11 cellular contexts compared by ENCODE assay signal in the genomic region with DNA sequence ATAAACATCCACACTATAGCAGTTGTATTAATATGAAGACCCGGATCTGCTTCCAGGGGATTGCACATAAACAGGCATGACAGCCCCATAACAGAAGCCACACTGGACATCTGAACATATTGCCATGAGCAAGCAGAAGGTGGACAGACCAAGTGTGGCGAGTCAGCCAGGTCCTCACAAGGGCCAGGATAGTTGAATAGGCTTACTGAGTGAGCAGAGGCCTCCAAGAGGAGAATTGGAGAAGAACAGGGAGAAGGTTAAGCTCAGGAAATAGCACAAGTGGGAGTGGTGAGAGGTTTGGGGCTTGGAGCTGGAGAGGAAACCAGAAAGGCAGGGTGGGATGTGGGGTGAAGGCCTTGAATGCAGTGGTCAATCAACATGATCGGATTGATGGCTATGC. TPM values are rescaled to one million over a fixed set of nuclear protein-coding genes. Genes with fewer than 3 reads are reported as not detected.
A peak's percentile ranks its signal among the peaks of the same experiment; 100 is the strongest.
DNase-seq lines count a peak whose midpoint lies in the region; ATAC-seq lines count a peak whose summit lies in the region.
"Had no signal": no experiment of that assay in that cellular context is flagged by ENCODE, and none has a peak within 500 bp of the region (broad histone marks: within the 10 kb centered on the region; RNA-seq: fewer than 3 reads in every experiment).

No MANE protein-coding gene starts in this region.

- peak; percentile 20 for DNase-seq in ACHN
- peak; percentile 25 to 31 for DNase-seq in HAP-1 (ENCODE audit: low spot score in 2 of 2)
- DNase-seq in SK-MEL-5 (ENCODE audit: low read depth, low spot score), result peak; percentile 59
- DNase-seq in glomerular visceral epithelial cell (ENCODE audit: extremely low spot score), result peak; percentile 25
- no peak for DNase-seq in activated gamma-delta T cell treated with Interleukin-2 at 50 U/mL for 16 hours
- no peak for DNase-seq in HUDEP-2 (lab: John Stamatoyannopoulos, UW; ENCODE audit: unreplicated experiment in 76 of 76)
- DNase-seq in T1000 (lab: John Stamatoyannopoulos, UW), result no peak
- DNase-seq: activated T-cell treated with anti-CD3 and anti-CD28 coated beads, Interleukin-2, amount 50 U/mL, for 48 hours; CD8-positive, alpha-beta T cell; NCI-H2227 treated with DMSO at 0.1 percent for 48 hours had no signal

- peaks cover 10% of the 10 kb centered on the region for H3K36me3 ChIP-seq in HAP-1 (replicated peaks)

- H3K4me3 ChIP-seq in HAP-1, result no peak overlapping the region

- ATAC-seq in HG03432 (IDR thresholded peaks at IDR 0.05; ENCODE audit: unreplicated experiment), result no peak
- ATAC-seq: CD8-positive, alpha-beta T cell had no signal

- peaks cover 6% of the 10 kb centered on the region for H3K4me1 ChIP-seq in HAP-1

- no peaks in the 10 kb centered on the region for H3K27me3 ChIP-seq in HAP-1 (ENCODE audit: low read depth)

- H3K9me3 ChIP-seq in HAP-1, result no peaks in the 10 kb centered on the region

- in situ Hi-C loops in ACHN (cut with HindIII; ENCODE audit: low pct_ligation_motif_present, low pct_unique_long_range_greater_than_20kb, low sequenced_read_pairs) (no loop called here), HAP-1 (cut with MboI; ENCODE audit: low sequenced_read_pairs) (no loop called here), SK-MEL-5 (cut with HindIII; ENCODE audit: low pct_unique_long_range_greater_than_20kb, low sequenced_read_pairs) (no loop called here)

RNA-seq across cellular contexts. Expression of a gene that starts 10.8 kb away (rescaled TPM):
- total RNA-seq in SK-MEL-5 (2014; rRNA removed; shearing (Covaris generic)), result 2.2 and 2.5 TPM in 2 replicates
- 16.3 and 18.4 TPM in 2 replicates for polyA plus RNA-seq in SK-MEL-5 (2015; cell fraction: cytosol; rRNA removed)
- 3.5 and 4.0 TPM in 2 replicates for polyA plus RNA-seq in SK-MEL-5 (2015; cell fraction: nucleus; rRNA removed)

RNA-seq across cellular contexts. Expression of a gene that starts 31.5 kb away (rescaled TPM):
- 5.1 and 5.4 TPM in 2 replicates for total RNA-seq in SK-MEL-5 (2014; rRNA removed; shearing (Covaris generic))
- polyA plus RNA-seq in SK-MEL-5 (2015; cell fraction: cytosol; rRNA removed), result 5.6 and 8.3 TPM in 2 replicates
- polyA plus RNA-seq in SK-MEL-5 (2015; cell fraction: nucleus; rRNA removed), result 16.9 and 20.0 TPM in 2 replicates

Comparison
In these comparisons a context has a peak if more than half of its experiments do, and no peak if none do; other contexts are left out.
1. DNase-seq: peak in ACHN (single experiment), HAP-1 (2 of 2), SK-MEL-5 (single experiment) and glomerular visceral epithelial cell (single experiment); none in activated gamma-delta T cell treated with Interleukin-2 at 50 U/mL for 16 hours (single experiment), HUDEP-2 (0 of 76) and T1000 (single experiment).